22 cellular contexts compared by ENCODE assay signal in the genomic region with DNA sequence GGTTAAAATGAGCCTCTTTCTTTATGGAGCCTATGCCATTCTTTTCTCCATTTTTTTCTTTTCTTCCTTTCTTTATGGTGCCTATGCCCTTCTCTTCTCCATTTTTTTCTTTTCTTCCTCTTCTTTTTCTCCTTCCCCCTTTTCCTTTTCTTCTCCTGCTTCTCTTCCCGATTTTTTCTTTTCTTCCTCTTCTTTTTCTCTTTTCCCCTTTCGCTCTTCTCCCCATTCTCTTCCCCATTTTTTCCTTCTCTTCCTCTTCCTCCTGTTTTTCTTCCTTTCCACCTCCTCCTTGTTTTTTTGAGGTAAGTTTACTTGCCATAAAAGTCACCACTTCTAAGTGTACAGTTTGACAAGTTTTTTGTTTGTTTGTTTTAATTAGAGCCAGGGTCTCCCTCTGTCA. TPM values are rescaled to one million over a fixed set of nuclear protein-coding genes. Genes with fewer than 3 reads are reported as not detected.
DNase-seq lines count a peak whose midpoint lies in the region; ATAC-seq and TF ChIP-seq lines count a peak whose summit lies in the region.
"Had no signal": no experiment of that assay in that cellular context is flagged by ENCODE, and none has a peak within 500 bp of the region (broad histone marks: within the 10 kb centered on the region; RNA-seq: fewer than 3 reads in every experiment).

No MANE protein-coding gene starts in this region.

- peaks cover 31% of the 10 kb centered on the region for H3K36me3 Mint-ChIP-seq in stimulated activated naive CD8-positive, alpha-beta T cell treated with anti-CD3 and anti-CD28 coated beads, Interleukin-15, Interleukin-2, amounts not matched to agents 100 ng/mL and 50 ng/mL, for 24 hours (ENCODE audit: low read depth)
- peaks cover 23% of the 10 kb centered on the region for H3K36me3 Mint-ChIP-seq in dendritic cell treated with granulocyte-macrophage colony-stimulating factor and Interleukin-4, amounts not matched to agents 40 ng/mL and 50 ng/mL, for 4 days (ENCODE audit: low read depth)

- H3K27me3 Mint-ChIP-seq in stimulated activated naive CD8-positive, alpha-beta T cell treated with anti-CD3 and anti-CD28 coated beads, Interleukin-15, Interleukin-2, amounts not matched to agents 100 ng/mL and 50 ng/mL, for 24 hours = no peaks in the 10 kb centered on the region
- no peaks in the 10 kb centered on the region for H3K27me3 Mint-ChIP-seq in stimulated activated naive CD8-positive, alpha-beta T cell treated with anti-CD3 and anti-CD28 coated beads, Interleukin-15, amount 100 ng/mL, for 72 hours
- H3K27me3 Mint-ChIP-seq in dendritic cell treated with granulocyte-macrophage colony-stimulating factor and Interleukin-4, amounts not matched to agents 40 ng/mL and 50 ng/mL, for 4 days = no peaks in the 10 kb centered on the region
- H3K27me3 Mint-ChIP-seq: CD4-positive, alpha-beta T cell; CD8-positive, alpha-beta memory T cell had no signal

- H3K4me1 Mint-ChIP-seq in stimulated activated naive CD8-positive, alpha-beta T cell treated with anti-CD3 and anti-CD28 coated beads, Interleukin-15, Interleukin-2, amounts not matched to agents 100 ng/mL and 50 ng/mL, for 24 hours (ENCODE audit: low read depth) = no peaks in the 10 kb centered on the region
- H3K4me1 Mint-ChIP-seq in stimulated activated naive CD8-positive, alpha-beta T cell treated with anti-CD3 and anti-CD28 coated beads, Interleukin-15, amount 100 ng/mL, for 72 hours = no peaks in the 10 kb centered on the region
- H3K4me1 Mint-ChIP-seq in dendritic cell treated with granulocyte-macrophage colony-stimulating factor and Interleukin-4, amounts not matched to agents 40 ng/mL and 50 ng/mL, for 4 days (ENCODE audit: low read depth) = peaks cover 19% of the 10 kb centered on the region
- H3K4me1 Mint-ChIP-seq: CD8-positive, alpha-beta memory T cell had no signal

- no peak overlapping the region for H3K4me3 Mint-ChIP-seq in stimulated activated naive CD8-positive, alpha-beta T cell treated with anti-CD3 and anti-CD28 coated beads, Interleukin-15, Interleukin-2, amounts not matched to agents 100 ng/mL and 50 ng/mL, for 24 hours
- no peak overlapping the region for H3K4me3 Mint-ChIP-seq in stimulated activated naive CD8-positive, alpha-beta T cell treated with anti-CD3 and anti-CD28 coated beads, Interleukin-15, amount 100 ng/mL, for 72 hours
- no peak overlapping the region for H3K4me3 Mint-ChIP-seq in dendritic cell treated with granulocyte-macrophage colony-stimulating factor and Interleukin-4, amounts not matched to agents 40 ng/mL and 50 ng/mL, for 4 days
- H3K4me3 Mint-ChIP-seq: CD4-positive, alpha-beta T cell; CD8-positive, alpha-beta memory T cell had no signal

- no peak for DNase-seq in stimulated activated naive CD8-positive, alpha-beta T cell treated with anti-CD3 and anti-CD28 coated beads, Interleukin-15, amount 100 ng/mL, for 72 hours
- DNase-seq in NOMO-1 (lab: John Stamatoyannopoulos, UW; ENCODE audit: unreplicated experiment in 2 of 2) (no peak), esophagus squamous epithelium (lab: John Stamatoyannopoulos, UW) (no peak)
- DNase-seq: 8988T; ACHN; AML-193; CD4-positive, alpha-beta T cell; CD8-positive, alpha-beta memory T cell; DMS 273 treated with DMSO at 0.1 percent for 48 hours; DMS79; EL; GDM1; GM23248; H7; HCEC 1CT had no signal

- H3K36me3 ChIP-seq in esophagus squamous epithelium = peaks cover 0 to 62% (median 7%) of the 10 kb centered on the region in 3 donors

- WGBS in esophagus squamous epithelium, 2 donors = 86 to 91% methylated on average over 2 of the region's 2 CpGs

- H3K9me3 Mint-ChIP-seq in stimulated activated naive CD8-positive, alpha-beta T cell treated with anti-CD3 and anti-CD28 coated beads, Interleukin-15, Interleukin-2, amounts not matched to agents 100 ng/mL and 50 ng/mL, for 24 hours = no peaks in the 10 kb centered on the region
- no peaks in the 10 kb centered on the region for H3K9me3 Mint-ChIP-seq in stimulated activated naive CD8-positive, alpha-beta T cell treated with anti-CD3 and anti-CD28 coated beads, Interleukin-15, amount 100 ng/mL, for 72 hours
- H3K9me3 Mint-ChIP-seq in dendritic cell treated with granulocyte-macrophage colony-stimulating factor and Interleukin-4, amounts not matched to agents 40 ng/mL and 50 ng/mL, for 4 days = peaks cover 9% of the 10 kb centered on the region
- H3K9me3 Mint-ChIP-seq: CD4-positive, alpha-beta T cell; CD8-positive, alpha-beta memory T cell had no signal

- ATAC-seq in stimulated activated naive CD8-positive, alpha-beta T cell treated with anti-CD3 and anti-CD28 coated beads, Interleukin-15, amount 100 ng/mL, for 72 hours = no peak
- no peak for ATAC-seq in HG03139 (IDR thresholded peaks at IDR 0.05; ENCODE audit: unreplicated experiment)
- ATAC-seq: A549 had no signal

- H3K9me3 ChIP-seq in esophagus squamous epithelium = no peaks in the 10 kb centered on the region
- H3K9me3 ChIP-seq: A549 had no signal

- no peak for TF ChIP-seq POLR2A in esophagus squamous epithelium (IDR thresholded peaks at IDR 0.05)

- no peak overlapping the region for H3K4me3 ChIP-seq in esophagus squamous epithelium
- H3K4me3 ChIP-seq: A549, GM12878, GM23248 had no signal

- H3K27ac Mint-ChIP-seq in stimulated activated naive CD8-positive, alpha-beta T cell treated with anti-CD3 and anti-CD28 coated beads, Interleukin-15, Interleukin-2, amounts not matched to agents 100 ng/mL and 50 ng/mL, for 24 hours = peak overlapping the region; percentile 32
- no peak overlapping the region for H3K27ac Mint-ChIP-seq in stimulated activated naive CD8-positive, alpha-beta T cell treated with anti-CD3 and anti-CD28 coated beads, Interleukin-15, amount 100 ng/mL, for 72 hours
- H3K27ac Mint-ChIP-seq in dendritic cell treated with granulocyte-macrophage colony-stimulating factor and Interleukin-4, amounts not matched to agents 40 ng/mL and 50 ng/mL, for 4 days = peak overlapping the region; percentile 19
- H3K27ac Mint-ChIP-seq: CD4-positive, alpha-beta T cell had no signal

- H3K27ac ChIP-seq in VCaP (peak overlapping the region; percentile 69), esophagus squamous epithelium (no peak overlapping the region)
- H3K27ac ChIP-seq: A549, C4-2B, GM23248 had no signal

- intact Hi-C loops in dendritic cell treated with granulocyte-macrophage colony-stimulating factor and Interleukin-4, amounts not matched to agents 40 ng/mL and 50 ng/mL, for 4 days (cut with micrococcal nuclease) = no loop called here
- intact Hi-C loops in esophagus squamous epithelium (cut with DNase I) = no loop called here

- H3K4me1 ChIP-seq in esophagus squamous epithelium = no peaks in the 10 kb centered on the region
- H3K4me1 ChIP-seq: A549 had no signal

- no peaks in the 10 kb centered on the region for H3K27me3 ChIP-seq in esophagus squamous epithelium

- TF ChIP-seq CTCF in VCaP (conservative IDR thresholded peaks at IDR 0.05) (no peak), esophagus squamous epithelium (IDR thresholded peaks at IDR 0.05) (no peak)

RNA-seq across cellular contexts. Expression of gene KIAA0586, which starts 50.1 kb away (rescaled TPM):
- 10 to 100 TPM in 3 of 4 donors, 1 to 10 TPM in 1; 9.6 to 16.8 (median 13.9) TPM for total RNA-seq in esophagus squamous epithelium

RNA-seq across cellular contexts. Expression of gene TIMM9, which starts 50.3 kb away (rescaled TPM):
- total RNA-seq in esophagus squamous epithelium = 10 to 100 TPM; 34.0 to 65.0 (median 59.0) TPM

Comparison
In these comparisons a context has a peak if more than half of its experiments do, and no peak if none do; other contexts are left out.
1. H3K27ac Mint-ChIP-seq: peak in stimulated activated naive CD8-positive, alpha-beta T cell treated with anti-CD3 and anti-CD28 coated beads, Interleukin-15, Interleukin-2, amounts not matched to agents 100 ng/mL and 50 ng/mL, for 24 hours (single experiment) and dendritic cell treated with granulocyte-macrophage colony-stimulating factor and Interleukin-4, amounts not matched to agents 40 ng/mL and 50 ng/mL, for 4 days (single experiment); none in stimulated activated naive CD8-positive, alpha-beta T cell treated with anti-CD3 and anti-CD28 coated beads, Interleukin-15, amount 100 ng/mL, for 72 hours (0 of 2).